8 cellular contexts compared by ENCODE assay signal in genomic region chr1:52551476-52552235, GRCh38. TPM values are rescaled to one million over a fixed set of nuclear protein-coding genes. Genes with fewer than 3 reads are reported as not detected.
DNase-seq lines count a peak whose midpoint lies in the region; ATAC-seq and TF ChIP-seq lines count a peak whose summit lies in the region.

No MANE protein-coding gene starts in this region.

- DNase-seq in G401 (ENCODE audit: low spot score) (peak; percentile 43), NCI-H146 treated with DMSO at 0.1 percent for 48 hours (lab: John Stamatoyannopoulos, UW; ENCODE audit: unreplicated experiment) (peak; percentile 26), activated T-cell treated with anti-CD3 and anti-CD28 coated beads for 24 hours (ENCODE audit: low read depth) (peak; percentile 13), fibroblast of the aortic adventitia (ENCODE audit: low read depth) (peak; percentile 61), psoas muscle (no peak), NCI-H345 (lab: John Stamatoyannopoulos, UW) (no peak)
- no peak for DNase-seq in stimulated activated naive B cell treated with anti-CD40 and anti-IgM and Interleukin-4, amounts not matched to agents 10 μg/mL and 1 μg/mL and 100 μg/mL, for 72 hours

- intact Hi-C loops in psoas muscle (cut with DNase I), result loop anchor here (2.0 to 10.0 kb wide), 4 partner anchors 51 to 126 kb away; partner anchors contain the start of gene GPX7 (in 2 of the 2)

- no peak overlapping the region for H3K27ac Mint-ChIP-seq in stimulated activated naive B cell treated with anti-CD40 and anti-IgM and Interleukin-4, amounts not matched to agents 10 μg/mL and 1 μg/mL and 100 μg/mL, for 72 hours

- H3K27ac ChIP-seq in psoas muscle, result peak overlapping the region; percentile 92

- 8 to 12% (median 9%) methylated on average over 20 of the region's 20 CpGs for WGBS in psoas muscle, 3 donors

- no peak overlapping the region for H3K4me3 Mint-ChIP-seq in stimulated activated naive B cell treated with anti-CD40 and anti-IgM and Interleukin-4, amounts not matched to agents 10 μg/mL and 1 μg/mL and 100 μg/mL, for 72 hours

- in situ Hi-C loops in G401 (cut with HindIII; ENCODE audit: low sequenced_read_pairs), result no loop called here

- peak overlapping the region; percentile 85 for H3K4me3 ChIP-seq in fibroblast of the aortic adventitia (ENCODE audit: low read depth, low read length)
- H3K4me3 ChIP-seq in psoas muscle, result peak overlapping the region; percentile 91

- no peaks in the 10 kb centered on the region for H3K9me3 ChIP-seq in psoas muscle

- H3K36me3 Mint-ChIP-seq in stimulated activated naive B cell treated with anti-CD40 and anti-IgM and Interleukin-4, amounts not matched to agents 10 μg/mL and 1 μg/mL and 100 μg/mL, for 72 hours, result peaks cover 0 to 9% of the 10 kb centered on the region in 2 donors

- H3K4me1 ChIP-seq in psoas muscle, result peaks cover 42% of the 10 kb centered on the region

- H3K27me3 ChIP-seq in psoas muscle (ENCODE audit: insufficient read depth in 3 of 3, low read length in 2 of 3), result no peaks in the 10 kb centered on the region

- no peaks in the 10 kb centered on the region for H3K36me3 ChIP-seq in psoas muscle (ENCODE audit: insufficient read depth in 1 of 2, low read depth in 1 of 2)

- no peaks in the 10 kb centered on the region for H3K27me3 Mint-ChIP-seq in stimulated activated naive B cell treated with anti-CD40 and anti-IgM and Interleukin-4, amounts not matched to agents 10 μg/mL and 1 μg/mL and 100 μg/mL, for 72 hours

- H3K4me1 Mint-ChIP-seq in stimulated activated naive B cell treated with anti-CD40 and anti-IgM and Interleukin-4, amounts not matched to agents 10 μg/mL and 1 μg/mL and 100 μg/mL, for 72 hours, result peaks cover 21 to 45% of the 10 kb centered on the region in 2 donors

- ATAC-seq in psoas muscle (no peak), HG03280 (IDR thresholded peaks at IDR 0.05; ENCODE audit: unreplicated experiment) (no peak)
- no peak for ATAC-seq in stimulated activated naive B cell treated with anti-CD40 and anti-IgM and Interleukin-4, amounts not matched to agents 10 μg/mL and 1 μg/mL and 100 μg/mL, for 72 hours (replicated peaks)

- H3K9me3 Mint-ChIP-seq in stimulated activated naive B cell treated with anti-CD40 and anti-IgM and Interleukin-4, amounts not matched to agents 10 μg/mL and 1 μg/mL and 100 μg/mL, for 72 hours, result no peaks in the 10 kb centered on the region

- TF ChIP-seq CTCF in fibroblast of the aortic adventitia (IDR thresholded peaks at IDR 0.05; ENCODE audit: insufficient read depth, low read length) (no peak), psoas muscle (IDR thresholded peaks at IDR 0.05) (no peak)

RNA-seq across cellular contexts. Expression of gene TUT4, which starts 1.2 kb away (rescaled TPM):
- total RNA-seq in G401 (2014; rRNA removed; shearing (Covaris generic)), result 12.2 and 17.1 TPM in 2 replicates
- total RNA-seq in fibroblast of the aortic adventitia (ENCODE audit: low replicate concordance) (42.5 and 53.7 TPM in 2 replicates), psoas muscle (10 to 100 TPM; 44.3 to 70.5 (median 54.6) TPM)
- 10 to 100 TPM; 13.3 to 50.8 (median 38.2) TPM for polyA plus RNA-seq in psoas muscle

RNA-seq across cellular contexts. Expression of gene GPX7, which starts 50.5 kb away (rescaled TPM):
- total RNA-seq in G401 (2014; rRNA removed; shearing (Covaris generic)), result not detected in 2 replicates
- total RNA-seq in fibroblast of the aortic adventitia (ENCODE audit: low replicate concordance), result 10.8 and 31.0 TPM in 2 replicates
- 10 to 100 TPM in 2 of 4 donors, 1 to 10 TPM in 2; 5.6 to 12.2 (median 10.2) TPM for total RNA-seq in psoas muscle
- polyA plus RNA-seq in psoas muscle, result 1 to 10 TPM; 3.6 to 7.9 (median 7.7) TPM

Comparison
In these comparisons a context has a peak if more than half of its experiments do, and no peak if none do; other contexts are left out.
1. DNase-seq: peak in G401 (single experiment), NCI-H146 treated with DMSO at 0.1 percent for 48 hours (single experiment), activated T-cell treated with anti-CD3 and anti-CD28 coated beads for 24 hours (single experiment) and fibroblast of the aortic adventitia (single experiment); none in psoas muscle (0 of 2), NCI-H345 (single experiment) and stimulated activated naive B cell treated with anti-CD40 and anti-IgM and Interleukin-4, amounts not matched to agents 10 μg/mL and 1 μg/mL and 100 μg/mL, for 72 hours (single experiment).